22 cellular contexts compared by ENCODE assay signal in genomic region chr2:231276986-231277385, GRCh38.
"Had no signal": no experiment of that assay in that cellular context is flagged by ENCODE, and none has a peak within 500 bp of the region (broad histone marks: within the 10 kb centered on the region; RNA-seq: fewer than 3 reads in every experiment).

No MANE protein-coding gene starts in this region.

- ATAC-seq: left cardiac atrium; lower lobe of right lung; natural killer cell; stimulated activated naive B cell treated with anti-CD40 and anti-IgM and Interleukin-4, amounts not matched to agents 10 μg/mL and 1 μg/mL and 100 μg/mL, for 72 hours; stimulated activated naive CD8-positive, alpha-beta T cell treated with anti-CD3 and anti-CD28 coated beads, Interleukin-15, amount 100 ng/mL, for 72 hours; upper lobe of right lung had no signal

- H3K9me3 Mint-ChIP-seq: memory B cell; mesothelial cell of epicardium; natural killer cell; neural crest cell; stimulated activated naive B cell treated with anti-CD40 and anti-IgM and Interleukin-4, amounts not matched to agents 10 μg/mL and 1 μg/mL and 100 μg/mL, for 72 hours; stimulated activated naive CD8-positive, alpha-beta T cell treated with anti-CD3 and anti-CD28 coated beads, Interleukin-15, amount 100 ng/mL, for 72 hours had no signal

- H3K4me1 ChIP-seq: colonic mucosa, esophagus squamous epithelium, lower lobe of right lung, right atrium auricular region, testis, tibial nerve, upper lobe of right lung had no signal

- H3K4me1 Mint-ChIP-seq: natural killer cell, neural crest cell had no signal

- H3K9me3 ChIP-seq: colonic mucosa, esophagus squamous epithelium, left ventricle myocardium inferior, lower lobe of right lung, ovary, right atrium auricular region, sigmoid colon, testis, tibial nerve, upper lobe of right lung had no signal

- DNase-seq: colonic mucosa; dermis blood vessel endothelial cell; esophagus squamous epithelium; foreskin fibroblast; kidney; left cardiac atrium; left ventricle myocardium inferior; lower lobe of right lung; natural killer cell; ovary; stimulated activated CD4-positive, alpha-beta T cell treated with anti-CD3 and anti-CD28 coated beads, Interleukin-4, amount 100 ng/mL, for 1 hour; stimulated activated naive B cell treated with anti-CD40 and anti-IgM and Interleukin-4, amounts not matched to agents 10 μg/mL and 1 μg/mL and 100 μg/mL, for 72 hours; stimulated activated naive CD8-positive, alpha-beta T cell treated with anti-CD3 and anti-CD28 coated beads, Interleukin-15, amount 100 ng/mL, for 72 hours; testis; upper lobe of right lung had no signal

- H3K27ac ChIP-seq: colonic mucosa, esophagus squamous epithelium, left ventricle myocardium inferior, lower lobe of right lung, ovary, right atrium auricular region, sigmoid colon, skin epidermis, testis, tibial nerve, upper lobe of right lung had no signal

- H3K4me3 Mint-ChIP-seq: memory B cell; mesothelial cell of epicardium; natural killer cell; neural crest cell; stimulated activated naive B cell treated with anti-CD40 and anti-IgM and Interleukin-4, amounts not matched to agents 10 μg/mL and 1 μg/mL and 100 μg/mL, for 72 hours; stimulated activated naive CD8-positive, alpha-beta T cell treated with anti-CD3 and anti-CD28 coated beads, Interleukin-15, amount 100 ng/mL, for 72 hours had no signal

- H3K36me3 ChIP-seq: colonic mucosa, right atrium auricular region had no signal

- H3K27ac Mint-ChIP-seq: mesothelial cell of epicardium; natural killer cell; stimulated activated naive B cell treated with anti-CD40 and anti-IgM and Interleukin-4, amounts not matched to agents 10 μg/mL and 1 μg/mL and 100 μg/mL, for 72 hours had no signal

- H3K36me3 Mint-ChIP-seq: natural killer cell had no signal

- H3K27me3 Mint-ChIP-seq: stimulated activated naive B cell treated with anti-CD40 and anti-IgM and Interleukin-4, amounts not matched to agents 10 μg/mL and 1 μg/mL and 100 μg/mL, for 72 hours; stimulated activated naive CD8-positive, alpha-beta T cell treated with anti-CD3 and anti-CD28 coated beads, Interleukin-15, amount 100 ng/mL, for 72 hours had no signal

- H3K27me3 ChIP-seq: colonic mucosa, esophagus squamous epithelium, ovary, right atrium auricular region, sigmoid colon, testis, tibial nerve, upper lobe of right lung had no signal

- H3K4me3 ChIP-seq: colonic mucosa, esophagus squamous epithelium, left ventricle myocardium inferior, lower lobe of right lung, ovary, right atrium auricular region, sigmoid colon, skin epidermis, testis, tibial nerve, upper lobe of right lung had no signal
